10 cellular contexts compared by ENCODE assay signal in genomic region chr6:51618563-51618962, GRCh38.
DNase-seq lines count a peak whose midpoint lies in the region; ATAC-seq and TF ChIP-seq lines count a peak whose summit lies in the region.
"Had no signal": no experiment of that assay in that cellular context is flagged by ENCODE, and none has a peak within 500 bp of the region (broad histone marks: within the 10 kb centered on the region; RNA-seq: fewer than 3 reads in every experiment).

No MANE protein-coding gene starts in this region.

- intact Hi-C loops in lower leg skin (cut with DNase I; ENCODE audit: low total_unique reads), result no loop called here

- no peaks in the 10 kb centered on the region for H3K36me3 ChIP-seq in lung (ENCODE audit: control insufficient read depth in 2 of 2, insufficient read depth in 2 of 2, low read length in 2 of 2)

- H3K4me3 ChIP-seq in lung (no peak overlapping the region), lower leg skin (ENCODE audit: low read depth, poor library complexity, severe bottlenecking) (no peak overlapping the region)

- no peaks in the 10 kb centered on the region for H3K4me1 ChIP-seq in lung (ENCODE audit: control insufficient read depth in 2 of 2, insufficient read depth in 2 of 2, low read length in 2 of 2)

- H3K27me3 ChIP-seq in lung (ENCODE audit: control insufficient read depth, insufficient read depth), result no peaks in the 10 kb centered on the region

- no peak for TF ChIP-seq CTCF in lung (IDR thresholded peaks at IDR 0.05; ENCODE audit: control extremely low read depth, extremely low read depth)
- TF ChIP-seq CTCF in lower leg skin (IDR thresholded peaks at IDR 0.05), result no peak

- H3K9me3 ChIP-seq in lung (ENCODE audit: control insufficient read depth in 2 of 2, insufficient read depth in 1 of 2, low read length in 1 of 2), result no peaks in the 10 kb centered on the region

- peak; percentile 49 for DNase-seq in DMS53 treated with DMSO at 0.1 percent for 48 hours (lab: John Stamatoyannopoulos, UW; ENCODE audit: unreplicated experiment)
- DNase-seq in SK-N-DZ (ENCODE audit: low spot score), result peak; percentile 6
- no peak for DNase-seq in lung (ENCODE audit: low spot score)
- no peak for DNase-seq in lower leg skin (ENCODE audit: low spot score in 2 of 2)
- no peak for DNase-seq in effector CD4-positive, alpha-beta T cell
- DNase-seq: hippocampal formation, NCI-H1092 treated with DMSO at 0.1 percent for 48 hours had no signal

- TF ChIP-seq POLR2A in lower leg skin (IDR thresholded peaks at IDR 0.05), result no peak

- H3K27ac ChIP-seq in lung (ENCODE audit: low read depth in 1 of 2, low read length in 1 of 2), result no peak overlapping the region

- peak; percentile 60 for ATAC-seq in HG02798 (IDR thresholded peaks at IDR 0.05; ENCODE audit: poor library complexity, unreplicated experiment)
- peak; percentile 13 for ATAC-seq in lung (ENCODE audit: insufficient read depth, low FRiP score)
- ATAC-seq in HG03045 (IDR thresholded peaks at IDR 0.05; ENCODE audit: unreplicated experiment), result no peak
- ATAC-seq in HG02852 (IDR thresholded peaks at IDR 0.05; ENCODE audit: unreplicated experiment), result no peak

Comparison
In these comparisons a context has a peak if more than half of its experiments do, and no peak if none do; other contexts are left out.
1. DNase-seq: peak in DMS53 treated with DMSO at 0.1 percent for 48 hours (single experiment) and SK-N-DZ (single experiment); none in lung (single experiment), lower leg skin (0 of 2) and effector CD4-positive, alpha-beta T cell (single experiment).
2. ATAC-seq: peak in HG02798 (single experiment) and lung (single experiment); none in HG03045 (single experiment) and HG02852 (single experiment).